Comparison of ENCODE assay signal across 11 cellular contexts in genomic region chr2:31219131-31219969, GRCh38. TPM values are rescaled to one million over a fixed set of nuclear protein-coding genes. Genes with fewer than 3 reads are reported as not detected.
A peak's percentile ranks its signal among the peaks of the same experiment; 100 is the strongest.
DNase-seq lines count a peak whose midpoint lies in the region; ATAC-seq and TF ChIP-seq lines count a peak whose summit lies in the region.
"Had no signal": no experiment of that assay in that cellular context is flagged by ENCODE, and none has a peak within 500 bp of the region (broad histone marks: within the 10 kb centered on the region; RNA-seq: fewer than 3 reads in every experiment).

No MANE protein-coding gene starts in this region.

- ATAC-seq in GM19468 (IDR thresholded peaks at IDR 0.05; ENCODE audit: extremely low read depth, unreplicated experiment) (peak; percentile 63), HG03280 (IDR thresholded peaks at IDR 0.05; ENCODE audit: unreplicated experiment) (peak; percentile 64)

- DNase-seq in GM10248 (ENCODE audit: extremely low spot score) (peak; percentile 66), germinal center (ENCODE audit: low spot score) (peak; percentile 77), mucosa of gallbladder (ENCODE audit: low spot score) (no peak), MG63 (no peak)
- no peak for DNase-seq in activated T-cell treated with anti-CD3 and anti-CD28 coated beads, Interleukin-2, amount 50 U/mL, for 1 hour
- no peak for DNase-seq in stimulated activated naive CD4-positive, alpha-beta T cell (lab: John Stamatoyannopoulos, UW)
- DNase-seq: activated naive CD8-positive, alpha-beta T cell treated with anti-CD3 and anti-CD28 coated beads, Interleukin-2, amount 10 ng/mL, durations not matched to agents 7 days and 5 days; hippocampal formation; NK-92 treated with Interleukin-12 subunit alpha and Interleukin-12 subunit beta, amount 100 ng/mL, for 24 hours had no signal

- no peaks in the 10 kb centered on the region for H3K36me3 ChIP-seq in MG63

- no peak for TF ChIP-seq CTCF in GM10248 (IDR thresholded peaks at IDR 0.05; ENCODE audit: control extremely low read depth, extremely low read depth, low read depth, missing control alignments)

- H3K9me3 ChIP-seq in MG63: no peaks in the 10 kb centered on the region

- POLR2A ChIA-PET in GM10248 (lab: Yijun Ruan, JAX): no interaction called here

- H3K27me3 ChIP-seq in MG63: peaks cover 6% of the 10 kb centered on the region

- H3K4me3 ChIP-seq in MG63: no peak overlapping the region

- CTCF ChIA-PET in GM10248 (lab: Yijun Ruan, JAX): interaction anchor here (0.9 to 2.3 kb wide), 2 partner anchors 10 to 14 kb away, joined by 3 to 8 read pairs; no protein-coding TSS in a partner anchor

RNA-seq across cellular contexts. Expression of gene CAPN14, which starts 2.0 kb away (rescaled TPM):
- total RNA-seq in mucosa of gallbladder: 0.14 TPM
- total RNA-seq in MG63 (2014; rRNA removed; shearing (Covaris generic); ENCODE audit: low replicate concordance): not detected in 2 replicates

RNA-seq across cellular contexts. Expression of gene EHD3, which starts 14.6 kb away (rescaled TPM):
- total RNA-seq in mucosa of gallbladder: 6.7 TPM
- total RNA-seq in MG63 (2014; rRNA removed; shearing (Covaris generic); ENCODE audit: low replicate concordance): 0.07 and 0.30 TPM in 2 replicates

Comparison
In these comparisons a context has a peak if more than half of its experiments do, and no peak if none do; other contexts are left out.
1. DNase-seq: peak in GM10248 (single experiment) and germinal center (single experiment); none in activated T-cell treated with anti-CD3 and anti-CD28 coated beads, Interleukin-2, amount 50 U/mL, for 1 hour (single experiment), mucosa of gallbladder (single experiment), stimulated activated naive CD4-positive, alpha-beta T cell (0 of 6) and MG63 (single experiment).